Comparison of ENCODE assay signal across 13 cellular contexts in genomic region chr4:98519268-98519993, GRCh38.
A peak's percentile ranks its signal among the peaks of the same experiment; 100 is the strongest.
DNase-seq lines count a peak whose midpoint lies in the region; ATAC-seq and TF ChIP-seq lines count a peak whose summit lies in the region.
"Had no signal": no experiment of that assay in that cellular context is flagged by ENCODE, and none has a peak within 500 bp of the region (broad histone marks: within the 10 kb centered on the region; RNA-seq: fewer than 3 reads in every experiment).

No MANE protein-coding gene starts in this region.

- H3F3A ChIP-seq in smooth muscle cell (ENCODE audit: low read depth): peaks cover 59% of the 10 kb centered on the region

- H3K27ac Mint-ChIP-seq in activated T-cell treated with anti-CD3 and anti-CD28 coated beads, Interleukin-2, amount 50 U/mL, for 72 hours: peak overlapping the region; percentile 13
- peak overlapping the region; percentile 68 for H3K27ac Mint-ChIP-seq in T-helper 17 cell
- H3K27ac Mint-ChIP-seq: type B pancreatic cell had no signal

- H3K9me3 ChIP-seq in T-helper 17 cell (ENCODE audit: control insufficient read depth, low read length, poor library complexity, severe bottlenecking): no peaks in the 10 kb centered on the region
- H3K9me3 ChIP-seq in fibroblast of lung (ENCODE audit: control insufficient read depth, insufficient read depth, low read depth, low read length): no peaks in the 10 kb centered on the region
- no peaks in the 10 kb centered on the region for H3K9me3 ChIP-seq in smooth muscle cell (replicated peaks; ENCODE audit: low read depth)
- no peaks in the 10 kb centered on the region for H3K9me3 ChIP-seq in BE2C

- peaks cover 38% of the 10 kb centered on the region for H3K4me1 ChIP-seq in fibroblast of lung (ENCODE audit: control insufficient read depth, extremely low read depth, insufficient read depth, low read length)
- H3K4me1 ChIP-seq in smooth muscle cell (ENCODE audit: low read depth): peaks cover 53% of the 10 kb centered on the region
- 0 out of 2 replicates have a peak, but pooled peaks cover 5% of the 10 kb centered on the region for H3K4me1 ChIP-seq in BE2C

- no peaks in the 10 kb centered on the region for H3K9me3 Mint-ChIP-seq in activated T-cell treated with anti-CD3 and anti-CD28 coated beads, Interleukin-2, amount 50 U/mL, for 72 hours
- H3K9me3 Mint-ChIP-seq: type B pancreatic cell had no signal

- H3K9ac ChIP-seq in fibroblast of lung (ENCODE audit: insufficient read depth, low read length) (no peak overlapping the region), smooth muscle cell (ENCODE audit: low read depth) (peak overlapping the region; percentile 71)

- ATAC-seq in activated T-cell treated with anti-CD3 and anti-CD28 coated beads, Interleukin-2, amount 50 U/mL, for 72 hours (replicated peaks in 1 of 2): no peak
- ATAC-seq in T-helper 17 cell (no peak), GM18867 (IDR thresholded peaks at IDR 0.05; ENCODE audit: unreplicated experiment) (no peak)

- H3K4me3 Mint-ChIP-seq in activated T-cell treated with anti-CD3 and anti-CD28 coated beads, Interleukin-2, amount 50 U/mL, for 72 hours: no peak overlapping the region
- no peak overlapping the region for H3K4me3 Mint-ChIP-seq in T-helper 17 cell
- H3K4me3 Mint-ChIP-seq: type B pancreatic cell had no signal

- H3K4me3 ChIP-seq in fibroblast of lung (replicated peaks in 1 of 4; ENCODE audit: control extremely low read depth in 1 of 4, insufficient read depth in 1 of 4, low read depth in 3 of 4, low read length in 4 of 4): no peak overlapping the region
- H3K4me3 ChIP-seq in smooth muscle cell: no peak overlapping the region
- no peak overlapping the region for H3K4me3 ChIP-seq in BE2C (ENCODE audit: low read depth, low read length)

- H3K36me3 ChIP-seq in fibroblast of lung (ENCODE audit: control insufficient read depth, insufficient read depth, low read length): no peaks in the 10 kb centered on the region
- H3K36me3 ChIP-seq in smooth muscle cell (ENCODE audit: low read depth): no peaks in the 10 kb centered on the region
- H3K36me3 ChIP-seq in BE2C: no peaks in the 10 kb centered on the region

- H3K27me3 Mint-ChIP-seq in activated T-cell treated with anti-CD3 and anti-CD28 coated beads, Interleukin-2, amount 50 U/mL, for 72 hours (ENCODE audit: low read depth): no peaks in the 10 kb centered on the region
- H3K27me3 Mint-ChIP-seq in T-helper 17 cell: no peaks in the 10 kb centered on the region
- H3K27me3 Mint-ChIP-seq: type B pancreatic cell had no signal

- no peak overlapping the region for H3K27ac ChIP-seq in fibroblast of lung (ENCODE audit: insufficient read depth, low read length)
- peak overlapping the region; percentile 89 for H3K27ac ChIP-seq in smooth muscle cell (ENCODE audit: low read depth)

- H2AFZ ChIP-seq in fibroblast of lung (ENCODE audit: low read length) (no peak overlapping the region), smooth muscle cell (ENCODE audit: low read depth) (no peak overlapping the region)

- H4K20me1 ChIP-seq in fibroblast of lung (ENCODE audit: control insufficient read depth, extremely low read depth, insufficient read depth, low read length): no peaks in the 10 kb centered on the region
- H4K20me1 ChIP-seq in smooth muscle cell (ENCODE audit: low read depth): peaks cover 14% of the 10 kb centered on the region

- H3K27me3 ChIP-seq in fibroblast of lung (ENCODE audit: control insufficient read depth, insufficient read depth, low read length) (no peaks in the 10 kb centered on the region), smooth muscle cell (ENCODE audit: low read depth) (no peaks in the 10 kb centered on the region), BE2C (no peaks in the 10 kb centered on the region)

- peaks cover 0 to 4% of the 10 kb centered on the region in 2 donors for H3K36me3 Mint-ChIP-seq in activated T-cell treated with anti-CD3 and anti-CD28 coated beads, Interleukin-2, amount 50 U/mL, for 72 hours (ENCODE audit: insufficient read depth in 2 of 2)
- H3K36me3 Mint-ChIP-seq in T-helper 17 cell (ENCODE audit: low read depth): peaks cover 3% of the 10 kb centered on the region

- H3K79me2 ChIP-seq in fibroblast of lung (ENCODE audit: control insufficient read depth, insufficient read depth, low read length) (peaks cover 60% of the 10 kb centered on the region), smooth muscle cell (ENCODE audit: low read depth) (peaks cover 40% of the 10 kb centered on the region)

- H3K4me2 ChIP-seq in fibroblast of lung (ENCODE audit: extremely low read depth, insufficient read depth, low read length) (peak overlapping the region; percentile 9), smooth muscle cell (peak overlapping the region; percentile 74)

- no peak for DNase-seq in activated T-cell treated with anti-CD3 and anti-CD28 coated beads, Interleukin-2, amount 50 U/mL, for 72 hours
- no peak for DNase-seq in activated T-cell treated with anti-CD3 and anti-CD28 coated beads, Interleukin-2, amount 50 U/mL, for 48 hours
- DNase-seq in T-helper 17 cell: no peak
- DNase-seq in fibroblast of lung (ENCODE audit: low read depth in 2 of 2): peak; percentile 63 to 96
- no peak for DNase-seq in smooth muscle cell (lab: John Stamatoyannopoulos, UW; ENCODE audit: unreplicated experiment)
- no peak for DNase-seq in activated effector memory CD4-positive, alpha-beta T cell treated with Interleukin-2 at 50 U/mL for 16 hours
- DNase-seq in BE2C: no peak
- DNase-seq: activated CD4-positive, CD25-positive, alpha-beta regulatory T cell treated with anti-CD3 and anti-CD28 coated beads, Interleukin-2, amount 50 U/mL, for 72 hours; activated gamma-delta T cell; DMS153; MV-4-11 had no signal

- WGBS in smooth muscle cell (ENCODE audit: low lambda C conversion rate): 54% methylated on average over 8 of the region's 8 CpGs

- TF ChIP-seq CTCF in fibroblast of lung (conservative IDR thresholded peaks at IDR 0.05 in 1 of 2, IDR thresholded peaks at IDR 0.05 in 1 of 2; ENCODE audit: low read depth in 1 of 2, low read length in 2 of 2) (no peak), smooth muscle cell (IDR thresholded peaks at IDR 0.05; ENCODE audit: borderline replicate concordance, insufficient read depth, poor library complexity, severe bottlenecking) (no peak), BE2C (IDR thresholded peaks at IDR 0.05; ENCODE audit: low read depth, low read length) (no peak)

- peaks cover 84% of the 10 kb centered on the region for H3K4me1 Mint-ChIP-seq in activated T-cell treated with anti-CD3 and anti-CD28 coated beads, Interleukin-2, amount 50 U/mL, for 72 hours (ENCODE audit: low read depth)
- H3K4me1 Mint-ChIP-seq in T-helper 17 cell: peaks cover 47% of the 10 kb centered on the region

Comparison
In these comparisons a context has a peak if more than half of its experiments do, and no peak if none do; other contexts are left out.
1. DNase-seq: peak in fibroblast of lung (2 of 2); none in activated T-cell treated with anti-CD3 and anti-CD28 coated beads, Interleukin-2, amount 50 U/mL, for 72 hours (0 of 2), activated T-cell treated with anti-CD3 and anti-CD28 coated beads, Interleukin-2, amount 50 U/mL, for 48 hours (0 of 2), T-helper 17 cell (0 of 3), smooth muscle cell (single experiment), activated effector memory CD4-positive, alpha-beta T cell treated with Interleukin-2 at 50 U/mL for 16 hours (single experiment) and BE2C (single experiment).